In the genomic region with DNA sequence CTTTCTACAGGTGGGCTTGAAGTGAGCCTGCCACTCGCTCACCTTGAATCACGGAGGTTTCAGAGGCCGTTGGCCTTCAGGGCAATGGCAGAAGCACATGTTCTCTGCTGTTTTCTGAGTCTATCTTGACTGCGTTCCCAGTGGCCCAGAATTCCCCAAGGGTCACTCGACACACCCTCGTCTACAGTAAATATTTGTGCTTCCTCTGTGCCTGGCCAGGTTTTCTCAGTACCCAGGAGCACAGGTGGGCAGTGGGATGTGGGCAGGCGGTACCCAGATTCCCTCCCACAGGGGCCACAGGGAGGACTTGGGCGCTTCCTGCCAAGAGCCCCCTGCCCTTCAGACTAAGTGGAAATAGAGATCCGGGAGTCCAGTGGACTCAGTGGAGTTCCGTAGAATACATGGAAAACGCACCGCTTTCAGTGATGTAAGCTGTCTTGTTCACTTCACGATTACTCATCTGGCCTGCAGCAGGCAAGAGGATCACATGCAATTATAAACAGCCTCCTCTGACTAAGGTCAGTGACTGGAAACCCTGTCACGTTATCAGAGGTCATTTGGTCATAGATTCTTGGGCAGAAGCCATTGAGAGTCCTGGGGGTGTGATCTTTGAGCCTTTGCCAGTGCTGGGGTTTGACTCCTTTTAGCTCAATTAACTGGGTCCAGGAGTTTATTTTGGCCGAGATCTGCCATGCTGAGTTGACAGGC, we compare ENCODE assay signal across 2 cellular contexts.
TF ChIP-seq lines count a peak whose summit lies in the region.

No MANE protein-coding gene starts in this region.

TF ChIP-seq in Ishikawa, 13 proteins besides CTCF, POLR2A, EP300 and RAD21 (continued from another document):
- TF ChIP-seq, protein P1, sequence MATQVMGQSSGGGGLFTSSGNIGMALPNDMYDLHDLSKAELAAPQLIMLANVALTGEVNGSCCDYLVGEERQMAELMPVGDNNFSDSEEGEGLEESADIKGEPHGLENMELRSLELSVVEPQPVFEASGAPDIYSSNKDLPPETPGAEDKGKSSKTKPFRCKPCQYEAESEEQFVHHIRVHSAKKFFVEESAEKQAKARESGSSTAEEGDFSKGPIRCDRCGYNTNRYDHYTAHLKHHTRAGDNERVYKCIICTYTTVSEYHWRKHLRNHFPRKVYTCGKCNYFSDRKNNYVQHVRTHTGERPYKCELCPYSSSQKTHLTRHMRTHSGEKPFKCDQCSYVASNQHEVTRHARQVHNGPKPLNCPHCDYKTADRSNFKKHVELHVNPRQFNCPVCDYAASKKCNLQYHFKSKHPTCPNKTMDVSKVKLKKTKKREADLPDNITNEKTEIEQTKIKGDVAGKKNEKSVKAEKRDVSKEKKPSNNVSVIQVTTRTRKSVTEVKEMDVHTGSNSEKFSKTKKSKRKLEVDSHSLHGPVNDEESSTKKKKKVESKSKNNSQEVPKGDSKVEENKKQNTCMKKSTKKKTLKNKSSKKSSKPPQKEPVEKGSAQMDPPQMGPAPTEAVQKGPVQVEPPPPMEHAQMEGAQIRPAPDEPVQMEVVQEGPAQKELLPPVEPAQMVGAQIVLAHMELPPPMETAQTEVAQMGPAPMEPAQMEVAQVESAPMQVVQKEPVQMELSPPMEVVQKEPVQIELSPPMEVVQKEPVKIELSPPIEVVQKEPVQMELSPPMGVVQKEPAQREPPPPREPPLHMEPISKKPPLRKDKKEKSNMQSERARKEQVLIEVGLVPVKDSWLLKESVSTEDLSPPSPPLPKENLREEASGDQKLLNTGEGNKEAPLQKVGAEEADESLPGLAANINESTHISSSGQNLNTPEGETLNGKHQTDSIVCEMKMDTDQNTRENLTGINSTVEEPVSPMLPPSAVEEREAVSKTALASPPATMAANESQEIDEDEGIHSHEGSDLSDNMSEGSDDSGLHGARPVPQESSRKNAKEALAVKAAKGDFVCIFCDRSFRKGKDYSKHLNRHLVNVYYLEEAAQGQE (IDR thresholded peaks at IDR 0.05; ENCODE audit: low read depth), result no peak
- TF ChIP-seq EGR1 (IDR thresholded peaks at IDR 0.05) (no peak), NFIC (IDR thresholded peaks at IDR 0.05) (no peak), CREB1 (IDR thresholded peaks at IDR 0.05; ENCODE audit: low read depth) (no peak), YY1 (IDR thresholded peaks at IDR 0.05; ENCODE audit: low read depth) (no peak), TEAD4 (IDR thresholded peaks at IDR 0.05) (no peak), TCF12 (IDR thresholded peaks at IDR 0.05; ENCODE audit: low read depth) (no peak; the same call in 1 of the 2 replicates), ZBTB7A (IDR thresholded peaks at IDR 0.05; ENCODE audit: low read depth) (no peak), CEBPB (IDR thresholded peaks at IDR 0.05) (no peak)
- TF ChIP-seq, protein P2, sequence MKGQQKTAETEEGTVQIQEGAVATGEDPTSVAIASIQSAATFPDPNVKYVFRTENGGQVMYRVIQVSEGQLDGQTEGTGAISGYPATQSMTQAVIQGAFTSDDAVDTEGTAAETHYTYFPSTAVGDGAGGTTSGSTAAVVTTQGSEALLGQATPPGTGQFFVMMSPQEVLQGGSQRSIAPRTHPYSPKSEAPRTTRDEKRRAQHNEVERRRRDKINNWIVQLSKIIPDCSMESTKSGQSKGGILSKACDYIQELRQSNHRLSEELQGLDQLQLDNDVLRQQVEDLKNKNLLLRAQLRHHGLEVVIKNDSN (IDR thresholded peaks at IDR 0.05), result no peak
- TF ChIP-seq, protein P3, sequence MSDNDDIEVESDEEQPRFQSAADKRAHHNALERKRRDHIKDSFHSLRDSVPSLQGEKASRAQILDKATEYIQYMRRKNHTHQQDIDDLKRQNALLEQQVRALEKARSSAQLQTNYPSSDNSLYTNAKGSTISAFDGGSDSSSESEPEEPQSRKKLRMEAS (IDR thresholded peaks at IDR 0.05), result no peak

TF ChIP-seq in HepG2, 621 proteins besides CTCF, POLR2A, EP300 and RAD21 (continued from another document and continues in another):
- TF ChIP-seq, protein P4, sequence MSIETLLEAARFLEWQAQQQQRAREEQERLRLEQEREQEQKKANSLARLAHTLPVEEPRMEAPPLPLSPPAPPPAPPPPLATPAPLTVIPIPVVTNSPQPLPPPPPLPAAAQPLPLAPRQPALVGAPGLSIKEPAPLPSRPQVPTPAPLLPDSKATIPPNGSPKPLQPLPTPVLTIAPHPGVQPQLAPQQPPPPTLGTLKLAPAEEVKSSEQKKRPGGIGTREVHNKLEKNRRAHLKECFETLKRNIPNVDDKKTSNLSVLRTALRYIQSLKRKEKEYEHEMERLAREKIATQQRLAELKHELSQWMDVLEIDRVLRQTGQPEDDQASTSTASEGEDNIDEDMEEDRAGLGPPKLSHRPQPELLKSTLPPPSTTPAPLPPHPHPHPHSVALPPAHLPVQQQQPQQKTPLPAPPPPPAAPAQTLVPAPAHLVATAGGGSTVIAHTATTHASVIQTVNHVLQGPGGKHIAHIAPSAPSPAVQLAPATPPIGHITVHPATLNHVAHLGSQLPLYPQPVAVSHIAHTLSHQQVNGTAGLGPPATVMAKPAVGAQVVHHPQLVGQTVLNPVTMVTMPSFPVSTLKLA (IDR thresholded peaks at IDR 0.05), result peak; percentile 1; the same call in 1 of the 2 replicates
- no peak for TF ChIP-seq SETDB1 (CRISPR knock-in tag; IDR thresholded peaks at IDR 0.05; ENCODE audit: borderline replicate concordance)
- peak; percentile 53; the same call in 1 of the 2 replicates for TF ChIP-seq MED1 (CRISPR knock-in tag; IDR thresholded peaks at IDR 0.05)
- TF ChIP-seq, protein P3 (IDR thresholded peaks at IDR 0.05), result peak; percentile 78
- TF ChIP-seq KLF16 (CRISPR knock-in tag; IDR thresholded peaks at IDR 0.05), result 0 out of 4 replicates have a peak, but pooled peaks of 1 of the 2 experiments have one; percentile 17
- 0 out of 2 replicates have a peak, but pooled peaks have one; percentile 21 for TF ChIP-seq TAF1 (CRISPR knock-in tag; IDR thresholded peaks at IDR 0.05)
- TF ChIP-seq CREM (IDR thresholded peaks at IDR 0.05), result peak; percentile 36; the same call in 1 of the 2 replicates
- TF ChIP-seq CREM (CRISPR knock-in tag; IDR thresholded peaks at IDR 0.05), result no peak
- TF ChIP-seq MYC (CRISPR knock-in tag; IDR thresholded peaks at IDR 0.05; ENCODE audit: borderline replicate concordance), result peak; percentile 63; the same call in 1 of the 2 replicates
- no peak for TF ChIP-seq ZNF101 (CRISPR knock-in tag; IDR thresholded peaks at IDR 0.05; ENCODE audit: borderline replicate concordance, low read depth)
- TF ChIP-seq, protein P5, sequence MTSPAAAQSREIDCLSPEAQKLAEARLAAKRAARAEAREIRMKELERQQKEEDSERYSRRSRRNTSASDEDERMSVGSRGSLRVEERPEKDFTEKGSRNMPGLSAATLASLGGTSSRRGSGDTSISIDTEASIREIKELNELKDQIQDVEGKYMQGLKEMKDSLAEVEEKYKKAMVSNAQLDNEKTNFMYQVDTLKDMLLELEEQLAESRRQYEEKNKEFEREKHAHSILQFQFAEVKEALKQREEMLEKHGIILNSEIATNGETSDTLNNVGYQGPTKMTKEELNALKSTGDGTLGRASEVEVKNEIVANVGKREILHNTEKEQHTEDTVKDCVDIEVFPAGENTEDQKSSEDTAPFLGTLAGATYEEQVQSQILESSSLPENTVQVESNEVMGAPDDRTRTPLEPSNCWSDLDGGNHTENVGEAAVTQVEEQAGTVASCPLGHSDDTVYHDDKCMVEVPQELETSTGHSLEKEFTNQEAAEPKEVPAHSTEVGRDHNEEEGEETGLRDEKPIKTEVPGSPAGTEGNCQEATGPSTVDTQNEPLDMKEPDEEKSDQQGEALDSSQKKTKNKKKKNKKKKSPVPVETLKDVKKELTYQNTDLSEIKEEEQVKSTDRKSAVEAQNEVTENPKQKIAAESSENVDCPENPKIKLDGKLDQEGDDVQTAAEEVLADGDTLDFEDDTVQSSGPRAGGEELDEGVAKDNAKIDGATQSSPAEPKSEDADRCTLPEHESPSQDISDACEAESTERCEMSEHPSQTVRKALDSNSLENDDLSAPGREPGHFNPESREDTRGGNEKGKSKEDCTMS (CRISPR knock-in tag; conservative IDR thresholded peaks at IDR 0.05), result no peak
- TF ChIP-seq CEBPG (CRISPR knock-in tag; IDR thresholded peaks at IDR 0.05), result 0 out of 2 replicates have a peak, but pooled peaks have one; percentile 15
- peak; percentile 47; the same call in 1 of the 2 replicates for TF ChIP-seq ZNF598 (CRISPR knock-in tag; IDR thresholded peaks at IDR 0.05; ENCODE audit: borderline replicate concordance)
- TF ChIP-seq, protein P6, sequence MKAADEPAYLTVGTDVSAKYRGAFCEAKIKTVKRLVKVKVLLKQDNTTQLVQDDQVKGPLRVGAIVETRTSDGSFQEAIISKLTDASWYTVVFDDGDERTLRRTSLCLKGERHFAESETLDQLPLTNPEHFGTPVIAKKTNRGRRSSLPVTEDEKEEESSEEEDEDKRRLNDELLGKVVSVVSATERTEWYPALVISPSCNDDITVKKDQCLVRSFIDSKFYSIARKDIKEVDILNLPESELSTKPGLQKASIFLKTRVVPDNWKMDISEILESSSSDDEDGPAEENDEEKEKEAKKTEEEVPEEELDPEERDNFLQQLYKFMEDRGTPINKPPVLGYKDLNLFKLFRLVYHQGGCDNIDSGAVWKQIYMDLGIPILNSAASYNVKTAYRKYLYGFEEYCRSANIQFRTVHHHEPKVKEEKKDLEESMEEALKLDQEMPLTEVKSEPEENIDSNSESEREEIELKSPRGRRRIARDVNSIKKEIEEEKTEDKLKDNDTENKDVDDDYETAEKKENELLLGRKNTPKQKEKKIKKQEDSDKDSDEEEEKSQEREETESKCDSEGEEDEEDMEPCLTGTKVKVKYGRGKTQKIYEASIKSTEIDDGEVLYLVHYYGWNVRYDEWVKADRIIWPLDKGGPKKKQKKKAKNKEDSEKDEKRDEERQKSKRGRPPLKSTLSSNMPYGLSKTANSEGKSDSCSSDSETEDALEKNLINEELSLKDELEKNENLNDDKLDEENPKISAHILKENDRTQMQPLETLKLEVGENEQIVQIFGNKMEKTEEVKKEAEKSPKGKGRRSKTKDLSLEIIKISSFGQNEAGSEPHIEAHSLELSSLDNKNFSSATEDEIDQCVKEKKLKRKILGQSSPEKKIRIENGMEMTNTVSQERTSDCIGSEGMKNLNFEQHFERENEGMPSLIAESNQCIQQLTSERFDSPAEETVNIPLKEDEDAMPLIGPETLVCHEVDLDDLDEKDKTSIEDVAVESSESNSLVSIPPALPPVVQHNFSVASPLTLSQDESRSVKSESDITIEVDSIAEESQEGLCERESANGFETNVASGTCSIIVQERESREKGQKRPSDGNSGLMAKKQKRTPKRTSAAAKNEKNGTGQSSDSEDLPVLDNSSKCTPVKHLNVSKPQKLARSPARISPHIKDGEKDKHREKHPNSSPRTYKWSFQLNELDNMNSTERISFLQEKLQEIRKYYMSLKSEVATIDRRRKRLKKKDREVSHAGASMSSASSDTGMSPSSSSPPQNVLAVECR (CRISPR knock-in tag; IDR thresholded peaks at IDR 0.05; ENCODE audit: borderline replicate concordance), result peak; percentile 71
- TF ChIP-seq ZNF263 (CRISPR knock-in tag; IDR thresholded peaks at IDR 0.05), result 0 out of 2 replicates have a peak, but pooled peaks have one; percentile 32
- TF ChIP-seq HDAC2 (CRISPR knock-in tag; IDR thresholded peaks at IDR 0.05), result peak; percentile 26; the same call in 1 of the 2 replicates
- TF ChIP-seq, protein P7, sequence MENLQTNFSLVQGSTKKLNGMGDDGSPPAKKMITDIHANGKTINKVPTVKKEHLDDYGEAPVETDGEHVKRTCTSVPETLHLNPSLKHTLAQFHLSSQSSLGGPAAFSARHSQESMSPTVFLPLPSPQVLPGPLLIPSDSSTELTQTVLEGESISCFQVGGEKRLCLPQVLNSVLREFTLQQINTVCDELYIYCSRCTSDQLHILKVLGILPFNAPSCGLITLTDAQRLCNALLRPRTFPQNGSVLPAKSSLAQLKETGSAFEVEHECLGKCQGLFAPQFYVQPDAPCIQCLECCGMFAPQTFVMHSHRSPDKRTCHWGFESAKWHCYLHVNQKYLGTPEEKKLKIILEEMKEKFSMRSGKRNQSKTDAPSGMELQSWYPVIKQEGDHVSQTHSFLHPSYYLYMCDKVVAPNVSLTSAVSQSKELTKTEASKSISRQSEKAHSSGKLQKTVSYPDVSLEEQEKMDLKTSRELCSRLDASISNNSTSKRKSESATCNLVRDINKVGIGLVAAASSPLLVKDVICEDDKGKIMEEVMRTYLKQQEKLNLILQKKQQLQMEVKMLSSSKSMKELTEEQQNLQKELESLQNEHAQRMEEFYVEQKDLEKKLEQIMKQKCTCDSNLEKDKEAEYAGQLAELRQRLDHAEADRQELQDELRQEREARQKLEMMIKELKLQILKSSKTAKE (CRISPR knock-in tag; IDR thresholded peaks at IDR 0.05; ENCODE audit: borderline replicate concordance), result peak; percentile 41; the same call in 1 of the 2 replicates
- TF ChIP-seq THAP11 (CRISPR knock-in tag; IDR thresholded peaks at IDR 0.05), result 0 out of 2 replicates have a peak, but pooled peaks have one; percentile 6
- TF ChIP-seq, protein P8, sequence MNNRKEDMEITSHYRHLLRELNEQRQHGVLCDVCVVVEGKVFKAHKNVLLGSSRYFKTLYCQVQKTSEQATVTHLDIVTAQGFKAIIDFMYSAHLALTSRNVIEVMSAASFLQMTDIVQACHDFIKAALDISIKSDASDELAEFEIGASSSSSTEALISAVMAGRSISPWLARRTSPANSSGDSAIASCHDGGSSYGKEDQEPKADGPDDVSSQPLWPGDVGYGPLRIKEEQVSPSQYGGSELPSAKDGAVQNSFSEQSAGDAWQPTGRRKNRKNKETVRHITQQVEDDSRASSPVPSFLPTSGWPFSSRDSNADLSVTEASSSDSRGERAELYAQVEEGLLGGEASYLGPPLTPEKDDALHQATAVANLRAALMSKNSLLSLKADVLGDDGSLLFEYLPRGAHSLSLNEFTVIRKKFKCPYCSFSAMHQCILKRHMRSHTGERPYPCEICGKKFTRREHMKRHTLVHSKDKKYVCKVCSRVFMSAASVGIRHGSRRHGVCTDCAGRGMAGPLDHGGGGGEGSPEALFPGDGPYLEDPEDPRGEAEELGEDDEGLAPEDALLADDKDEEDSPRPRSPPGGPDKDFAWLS (CRISPR knock-in tag; IDR thresholded peaks at IDR 0.05; ENCODE audit: borderline replicate concordance), result no peak
- TF ChIP-seq ZNF614 (CRISPR knock-in tag; IDR thresholded peaks at IDR 0.05; ENCODE audit: borderline replicate concordance), result 0 out of 2 replicates have a peak, but pooled peaks have one; percentile 15
- TF ChIP-seq BCL6 (CRISPR knock-in tag; IDR thresholded peaks at IDR 0.05), result peak; percentile 59
- peak; percentile 24; the same call in 1 of the 2 replicates for TF ChIP-seq ZNF205 (CRISPR knock-in tag; IDR thresholded peaks at IDR 0.05)
- 0 out of 2 replicates have a peak, but pooled peaks have one; percentile 42 for TF ChIP-seq SIN3A (IDR thresholded peaks at IDR 0.05; ENCODE audit: borderline replicate concordance, low read depth, low read length)
- peak; percentile 75 for TF ChIP-seq NR2F6 (IDR thresholded peaks at IDR 0.05)
- peak; percentile 62 for TF ChIP-seq NR2F6 (CRISPR knock-in tag; IDR thresholded peaks at IDR 0.05)
- TF ChIP-seq, protein P9, sequence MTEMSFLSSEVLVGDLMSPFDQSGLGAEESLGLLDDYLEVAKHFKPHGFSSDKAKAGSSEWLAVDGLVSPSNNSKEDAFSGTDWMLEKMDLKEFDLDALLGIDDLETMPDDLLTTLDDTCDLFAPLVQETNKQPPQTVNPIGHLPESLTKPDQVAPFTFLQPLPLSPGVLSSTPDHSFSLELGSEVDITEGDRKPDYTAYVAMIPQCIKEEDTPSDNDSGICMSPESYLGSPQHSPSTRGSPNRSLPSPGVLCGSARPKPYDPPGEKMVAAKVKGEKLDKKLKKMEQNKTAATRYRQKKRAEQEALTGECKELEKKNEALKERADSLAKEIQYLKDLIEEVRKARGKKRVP (CRISPR knock-in tag; IDR thresholded peaks at IDR 0.05), result peak in 1 of 2 experiments; percentile 58; a peak in 2 of 4 replicates
- peak; percentile 59; the same call in 1 of the 2 replicates for TF ChIP-seq RXRB (CRISPR knock-in tag; IDR thresholded peaks at IDR 0.05; ENCODE audit: borderline replicate concordance)
- TF ChIP-seq RBAK (CRISPR knock-in tag; IDR thresholded peaks at IDR 0.05), result no peak
- TF ChIP-seq SOX6 (IDR thresholded peaks at IDR 0.05), result no peak
- TF ChIP-seq SOX6 (CRISPR knock-in tag; IDR thresholded peaks at IDR 0.05), result peak; percentile 63
- peak; percentile 57; the same call in 1 of the 2 replicates for TF ChIP-seq HIVEP1 (CRISPR knock-in tag; IDR thresholded peaks at IDR 0.05)
